Comparison of ENCODE assay signal across 1 cellular context in the genomic region with DNA sequence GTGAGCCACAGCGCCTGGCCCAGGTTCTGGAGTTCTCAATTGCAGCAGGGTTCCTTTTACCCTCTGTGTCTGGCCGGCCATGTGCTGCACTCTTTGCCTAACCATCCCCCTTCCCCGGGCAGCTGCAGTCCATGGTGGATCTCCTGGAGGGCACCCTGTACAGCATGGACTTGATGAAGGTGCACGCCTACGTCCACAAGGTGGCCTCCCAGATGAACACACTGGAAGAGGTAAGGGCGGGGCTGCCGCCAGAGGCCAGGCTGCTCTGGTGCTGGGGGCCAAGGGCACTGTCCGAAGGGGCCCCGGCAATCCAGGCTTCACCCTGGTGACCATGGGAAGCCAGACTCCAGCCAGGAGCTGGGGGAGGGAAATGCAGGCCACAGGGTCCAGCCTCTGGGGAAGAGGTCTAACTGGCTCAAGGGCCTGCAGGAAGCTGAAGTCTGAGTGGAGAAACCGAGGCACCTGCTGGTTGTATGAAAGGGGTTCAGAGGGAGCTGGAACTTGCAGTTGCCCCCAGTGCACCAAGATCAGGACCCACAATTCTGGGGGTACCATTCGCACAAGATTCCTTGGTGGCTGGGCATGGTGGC.
A peak's percentile ranks its signal among the peaks of the same experiment; 100 is the strongest.
TF ChIP-seq lines count a peak whose summit lies in the region.

No MANE protein-coding gene starts in this region.

TF ChIP-seq in HepG2, 621 proteins besides CTCF, POLR2A, EP300 and RAD21 (continued from another document and continues in another):
- TF ChIP-seq, protein P1, sequence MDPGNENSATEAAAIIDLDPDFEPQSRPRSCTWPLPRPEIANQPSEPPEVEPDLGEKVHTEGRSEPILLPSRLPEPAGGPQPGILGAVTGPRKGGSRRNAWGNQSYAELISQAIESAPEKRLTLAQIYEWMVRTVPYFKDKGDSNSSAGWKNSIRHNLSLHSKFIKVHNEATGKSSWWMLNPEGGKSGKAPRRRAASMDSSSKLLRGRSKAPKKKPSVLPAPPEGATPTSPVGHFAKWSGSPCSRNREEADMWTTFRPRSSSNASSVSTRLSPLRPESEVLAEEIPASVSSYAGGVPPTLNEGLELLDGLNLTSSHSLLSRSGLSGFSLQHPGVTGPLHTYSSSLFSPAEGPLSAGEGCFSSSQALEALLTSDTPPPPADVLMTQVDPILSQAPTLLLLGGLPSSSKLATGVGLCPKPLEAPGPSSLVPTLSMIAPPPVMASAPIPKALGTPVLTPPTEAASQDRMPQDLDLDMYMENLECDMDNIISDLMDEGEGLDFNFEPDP (CRISPR knock-in tag; conservative IDR thresholded peaks at IDR 0.05), result no peak
- no peak for TF ChIP-seq SIX1 (CRISPR knock-in tag; IDR thresholded peaks at IDR 0.05; ENCODE audit: borderline replicate concordance)
- TF ChIP-seq CBX5 (CRISPR knock-in tag; IDR thresholded peaks at IDR 0.05; ENCODE audit: borderline replicate concordance), result no peak; the same call in 1 of the 2 replicates
- TF ChIP-seq MIER3 (CRISPR knock-in tag; IDR thresholded peaks at IDR 0.05; ENCODE audit: borderline replicate concordance), result no peak
- TF ChIP-seq NKX3-1 (CRISPR knock-in tag; IDR thresholded peaks at IDR 0.05), result no peak
- TF ChIP-seq, protein P2, sequence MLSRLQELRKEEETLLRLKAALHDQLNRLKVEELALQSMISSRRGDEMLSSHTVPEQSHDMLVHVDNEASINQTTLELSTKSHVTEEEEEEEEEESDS (CRISPR knock-in tag; IDR thresholded peaks at IDR 0.05; ENCODE audit: borderline replicate concordance), result no peak
- TF ChIP-seq, protein P3, sequence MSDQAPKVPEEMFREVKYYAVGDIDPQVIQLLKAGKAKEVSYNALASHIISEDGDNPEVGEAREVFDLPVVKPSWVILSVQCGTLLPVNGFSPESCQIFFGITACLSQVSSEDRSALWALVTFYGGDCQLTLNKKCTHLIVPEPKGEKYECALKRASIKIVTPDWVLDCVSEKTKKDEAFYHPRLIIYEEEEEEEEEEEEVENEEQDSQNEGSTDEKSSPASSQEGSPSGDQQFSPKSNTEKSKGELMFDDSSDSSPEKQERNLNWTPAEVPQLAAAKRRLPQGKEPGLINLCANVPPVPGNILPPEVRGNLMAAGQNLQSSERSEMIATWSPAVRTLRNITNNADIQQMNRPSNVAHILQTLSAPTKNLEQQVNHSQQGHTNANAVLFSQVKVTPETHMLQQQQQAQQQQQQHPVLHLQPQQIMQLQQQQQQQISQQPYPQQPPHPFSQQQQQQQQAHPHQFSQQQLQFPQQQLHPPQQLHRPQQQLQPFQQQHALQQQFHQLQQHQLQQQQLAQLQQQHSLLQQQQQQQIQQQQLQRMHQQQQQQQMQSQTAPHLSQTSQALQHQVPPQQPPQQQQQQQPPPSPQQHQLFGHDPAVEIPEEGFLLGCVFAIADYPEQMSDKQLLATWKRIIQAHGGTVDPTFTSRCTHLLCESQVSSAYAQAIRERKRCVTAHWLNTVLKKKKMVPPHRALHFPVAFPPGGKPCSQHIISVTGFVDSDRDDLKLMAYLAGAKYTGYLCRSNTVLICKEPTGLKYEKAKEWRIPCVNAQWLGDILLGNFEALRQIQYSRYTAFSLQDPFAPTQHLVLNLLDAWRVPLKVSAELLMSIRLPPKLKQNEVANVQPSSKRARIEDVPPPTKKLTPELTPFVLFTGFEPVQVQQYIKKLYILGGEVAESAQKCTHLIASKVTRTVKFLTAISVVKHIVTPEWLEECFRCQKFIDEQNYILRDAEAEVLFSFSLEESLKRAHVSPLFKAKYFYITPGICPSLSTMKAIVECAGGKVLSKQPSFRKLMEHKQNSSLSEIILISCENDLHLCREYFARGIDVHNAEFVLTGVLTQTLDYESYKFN (CRISPR knock-in tag; conservative IDR thresholded peaks at IDR 0.05), result peak; percentile 69
- TF ChIP-seq ZC3H4 (CRISPR knock-in tag; IDR thresholded peaks at IDR 0.05; ENCODE audit: borderline replicate concordance), result no peak
- no peak for TF ChIP-seq CENPT (CRISPR knock-in tag; IDR thresholded peaks at IDR 0.05; ENCODE audit: low read depth)
- TF ChIP-seq, protein P4, sequence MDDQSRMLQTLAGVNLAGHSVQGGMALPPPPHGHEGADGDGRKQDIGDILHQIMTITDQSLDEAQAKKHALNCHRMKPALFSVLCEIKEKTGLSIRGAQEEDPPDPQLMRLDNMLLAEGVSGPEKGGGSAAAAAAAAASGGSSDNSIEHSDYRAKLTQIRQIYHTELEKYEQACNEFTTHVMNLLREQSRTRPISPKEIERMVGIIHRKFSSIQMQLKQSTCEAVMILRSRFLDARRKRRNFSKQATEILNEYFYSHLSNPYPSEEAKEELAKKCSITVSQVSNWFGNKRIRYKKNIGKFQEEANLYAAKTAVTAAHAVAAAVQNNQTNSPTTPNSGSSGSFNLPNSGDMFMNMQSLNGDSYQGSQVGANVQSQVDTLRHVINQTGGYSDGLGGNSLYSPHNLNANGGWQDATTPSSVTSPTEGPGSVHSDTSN (CRISPR knock-in tag; IDR thresholded peaks at IDR 0.05; ENCODE audit: borderline replicate concordance), result no peak
- TF ChIP-seq SIN3B (IDR thresholded peaks at IDR 0.05; ENCODE audit: low read length), result no peak
- no peak for TF ChIP-seq ARHGAP35 (CRISPR knock-in tag; IDR thresholded peaks at IDR 0.05; ENCODE audit: borderline replicate concordance)
- peak; percentile 61; the same call in 1 of the 2 replicates for TF ChIP-seq REPIN1 (CRISPR knock-in tag; IDR thresholded peaks at IDR 0.05; ENCODE audit: borderline replicate concordance, low read depth)
- no peak for TF ChIP-seq CREM (IDR thresholded peaks at IDR 0.05)
- TF ChIP-seq CREM (CRISPR knock-in tag; IDR thresholded peaks at IDR 0.05), result no peak
- no peak for TF ChIP-seq ZNF564 (CRISPR knock-in tag; IDR thresholded peaks at IDR 0.05)
- TF ChIP-seq, protein P5, sequence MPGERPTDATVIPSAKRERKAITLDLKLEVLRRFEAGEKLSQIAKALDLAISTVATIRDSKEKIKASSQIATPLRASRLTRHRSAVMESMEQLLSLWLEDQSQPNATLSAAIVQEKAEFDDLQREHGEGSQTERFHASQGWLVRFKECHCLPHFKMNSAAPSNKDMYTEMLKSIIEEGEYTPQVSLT (CRISPR knock-in tag; IDR thresholded peaks at IDR 0.05; ENCODE audit: borderline replicate concordance, low read depth), result no peak
- TF ChIP-seq ZNF629 (CRISPR knock-in tag; conservative IDR thresholded peaks at IDR 0.05), result no peak
- no peak for TF ChIP-seq HOXA5 (CRISPR knock-in tag; IDR thresholded peaks at IDR 0.05)
- no peak for TF ChIP-seq ZMAT3 (CRISPR knock-in tag; conservative IDR thresholded peaks at IDR 0.05)
- TF ChIP-seq ZNF234 (CRISPR knock-in tag; conservative IDR thresholded peaks at IDR 0.05), result no peak
- no peak for TF ChIP-seq POLR2AphosphoS2 (IDR thresholded peaks at IDR 0.05; ENCODE audit: low read depth, low read length)
- no peak for TF ChIP-seq RFX1 (IDR thresholded peaks at IDR 0.05)
- TF ChIP-seq, protein P6, sequence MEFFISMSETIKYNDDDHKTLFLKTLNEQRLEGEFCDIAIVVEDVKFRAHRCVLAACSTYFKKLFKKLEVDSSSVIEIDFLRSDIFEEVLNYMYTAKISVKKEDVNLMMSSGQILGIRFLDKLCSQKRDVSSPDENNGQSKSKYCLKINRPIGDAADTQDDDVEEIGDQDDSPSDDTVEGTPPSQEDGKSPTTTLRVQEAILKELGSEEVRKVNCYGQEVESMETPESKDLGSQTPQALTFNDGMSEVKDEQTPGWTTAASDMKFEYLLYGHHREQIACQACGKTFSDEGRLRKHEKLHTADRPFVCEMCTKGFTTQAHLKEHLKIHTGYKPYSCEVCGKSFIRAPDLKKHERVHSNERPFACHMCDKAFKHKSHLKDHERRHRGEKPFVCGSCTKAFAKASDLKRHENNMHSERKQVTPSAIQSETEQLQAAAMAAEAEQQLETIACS (CRISPR knock-in tag; IDR thresholded peaks at IDR 0.05), result no peak
- TF ChIP-seq ZNF7 (CRISPR knock-in tag; IDR thresholded peaks at IDR 0.05), result no peak
- TF ChIP-seq NCOA2 (CRISPR knock-in tag; IDR thresholded peaks at IDR 0.05), result peak; percentile 38; the same call in 1 of the 2 replicates
- TF ChIP-seq ASH2L (IDR thresholded peaks at IDR 0.05; ENCODE audit: insufficient read length, low read depth, low read length), result no peak
- no peak for TF ChIP-seq KDM6A (CRISPR knock-in tag; IDR thresholded peaks at IDR 0.05; ENCODE audit: low read depth)
- peak; percentile 63 for TF ChIP-seq HOXA3 (CRISPR knock-in tag; IDR thresholded peaks at IDR 0.05)
- TF ChIP-seq, protein P7, sequence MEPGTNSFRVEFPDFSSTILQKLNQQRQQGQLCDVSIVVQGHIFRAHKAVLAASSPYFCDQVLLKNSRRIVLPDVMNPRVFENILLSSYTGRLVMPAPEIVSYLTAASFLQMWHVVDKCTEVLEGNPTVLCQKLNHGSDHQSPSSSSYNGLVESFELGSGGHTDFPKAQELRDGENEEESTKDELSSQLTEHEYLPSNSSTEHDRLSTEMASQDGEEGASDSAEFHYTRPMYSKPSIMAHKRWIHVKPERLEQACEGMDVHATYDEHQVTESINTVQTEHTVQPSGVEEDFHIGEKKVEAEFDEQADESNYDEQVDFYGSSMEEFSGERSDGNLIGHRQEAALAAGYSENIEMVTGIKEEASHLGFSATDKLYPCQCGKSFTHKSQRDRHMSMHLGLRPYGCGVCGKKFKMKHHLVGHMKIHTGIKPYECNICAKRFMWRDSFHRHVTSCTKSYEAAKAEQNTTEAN (CRISPR knock-in tag; conservative IDR thresholded peaks at IDR 0.05), result no peak
- TF ChIP-seq SRSF1 (optimal IDR thresholded peaks at IDR 0.05; ENCODE audit: low read depth, low read length), result no peak
- no peak for TF ChIP-seq ZNF282 (IDR thresholded peaks at IDR 0.05; ENCODE audit: partially characterized antibody)
- no peak for TF ChIP-seq ZMYM2 (CRISPR knock-in tag; IDR thresholded peaks at IDR 0.05)
- no peak for TF ChIP-seq HNRNPK (IDR thresholded peaks at IDR 0.05; ENCODE audit: low read depth, low read length, poor library complexity, severe bottlenecking)
- TF ChIP-seq, protein P8, sequence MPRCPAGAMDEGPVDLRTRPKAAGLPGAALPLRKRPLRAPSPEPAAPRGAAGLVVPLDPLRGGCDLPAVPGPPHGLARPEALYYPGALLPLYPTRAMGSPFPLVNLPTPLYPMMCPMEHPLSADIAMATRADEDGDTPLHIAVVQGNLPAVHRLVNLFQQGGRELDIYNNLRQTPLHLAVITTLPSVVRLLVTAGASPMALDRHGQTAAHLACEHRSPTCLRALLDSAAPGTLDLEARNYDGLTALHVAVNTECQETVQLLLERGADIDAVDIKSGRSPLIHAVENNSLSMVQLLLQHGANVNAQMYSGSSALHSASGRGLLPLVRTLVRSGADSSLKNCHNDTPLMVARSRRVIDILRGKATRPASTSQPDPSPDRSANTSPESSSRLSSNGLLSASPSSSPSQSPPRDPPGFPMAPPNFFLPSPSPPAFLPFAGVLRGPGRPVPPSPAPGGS (CRISPR knock-in tag; IDR thresholded peaks at IDR 0.05), result peak; percentile 49; the same call in 1 of the 2 replicates
- TF ChIP-seq, protein P9, sequence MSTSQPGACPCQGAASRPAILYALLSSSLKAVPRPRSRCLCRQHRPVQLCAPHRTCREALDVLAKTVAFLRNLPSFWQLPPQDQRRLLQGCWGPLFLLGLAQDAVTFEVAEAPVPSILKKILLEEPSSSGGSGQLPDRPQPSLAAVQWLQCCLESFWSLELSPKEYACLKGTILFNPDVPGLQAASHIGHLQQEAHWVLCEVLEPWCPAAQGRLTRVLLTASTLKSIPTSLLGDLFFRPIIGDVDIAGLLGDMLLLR (CRISPR knock-in tag; IDR thresholded peaks at IDR 0.05), result no peak
- TF ChIP-seq, protein P10, sequence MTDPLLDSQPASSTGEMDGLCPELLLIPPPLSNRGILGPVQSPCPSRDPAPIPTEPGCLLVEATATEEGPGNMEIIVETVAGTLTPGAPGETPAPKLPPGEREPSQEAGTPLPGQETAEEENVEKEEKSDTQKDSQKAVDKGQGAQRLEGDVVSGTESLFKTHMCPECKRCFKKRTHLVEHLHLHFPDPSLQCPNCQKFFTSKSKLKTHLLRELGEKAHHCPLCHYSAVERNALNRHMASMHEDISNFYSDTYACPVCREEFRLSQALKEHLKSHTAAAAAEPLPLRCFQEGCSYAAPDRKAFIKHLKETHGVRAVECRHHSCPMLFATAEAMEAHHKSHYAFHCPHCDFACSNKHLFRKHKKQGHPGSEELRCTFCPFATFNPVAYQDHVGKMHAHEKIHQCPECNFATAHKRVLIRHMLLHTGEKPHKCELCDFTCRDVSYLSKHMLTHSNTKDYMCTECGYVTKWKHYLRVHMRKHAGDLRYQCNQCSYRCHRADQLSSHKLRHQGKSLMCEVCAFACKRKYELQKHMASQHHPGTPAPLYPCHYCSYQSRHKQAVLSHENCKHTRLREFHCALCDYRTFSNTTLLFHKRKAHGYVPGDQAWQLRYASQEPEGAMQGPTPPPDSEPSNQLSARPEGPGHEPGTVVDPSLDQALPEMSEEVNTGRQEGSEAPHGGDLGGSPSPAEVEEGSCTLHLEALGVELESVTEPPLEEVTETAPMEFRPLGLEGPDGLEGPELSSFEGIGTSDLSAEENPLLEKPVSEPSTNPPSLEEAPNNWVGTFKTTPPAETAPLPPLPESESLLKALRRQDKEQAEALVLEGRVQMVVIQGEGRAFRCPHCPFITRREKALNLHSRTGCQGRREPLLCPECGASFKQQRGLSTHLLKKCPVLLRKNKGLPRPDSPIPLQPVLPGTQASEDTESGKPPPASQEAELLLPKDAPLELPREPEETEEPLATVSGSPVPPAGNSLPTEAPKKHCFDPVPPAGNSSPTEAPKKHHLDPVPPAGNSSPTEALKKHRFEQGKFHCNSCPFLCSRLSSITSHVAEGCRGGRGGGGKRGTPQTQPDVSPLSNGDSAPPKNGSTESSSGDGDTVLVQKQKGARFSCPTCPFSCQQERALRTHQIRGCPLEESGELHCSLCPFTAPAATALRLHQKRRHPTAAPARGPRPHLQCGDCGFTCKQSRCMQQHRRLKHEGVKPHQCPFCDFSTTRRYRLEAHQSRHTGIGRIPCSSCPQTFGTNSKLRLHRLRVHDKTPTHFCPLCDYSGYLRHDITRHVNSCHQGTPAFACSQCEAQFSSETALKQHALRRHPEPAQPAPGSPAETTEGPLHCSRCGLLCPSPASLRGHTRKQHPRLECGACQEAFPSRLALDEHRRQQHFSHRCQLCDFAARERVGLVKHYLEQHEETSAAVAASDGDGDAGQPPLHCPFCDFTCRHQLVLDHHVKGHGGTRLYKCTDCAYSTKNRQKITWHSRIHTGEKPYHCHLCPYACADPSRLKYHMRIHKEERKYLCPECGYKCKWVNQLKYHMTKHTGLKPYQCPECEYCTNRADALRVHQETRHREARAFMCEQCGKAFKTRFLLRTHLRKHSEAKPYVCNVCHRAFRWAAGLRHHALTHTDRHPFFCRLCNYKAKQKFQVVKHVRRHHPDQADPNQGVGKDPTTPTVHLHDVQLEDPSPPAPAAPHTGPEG (CRISPR knock-in tag; IDR thresholded peaks at IDR 0.05), result no peak
